ENCODE assay signal across 1 cellular context in genomic region chr1:79692519-79692918, GRCh38.
TF ChIP-seq lines count a peak whose summit lies in the region.

No MANE protein-coding gene starts in this region.

TF ChIP-seq in WTC11, 78 proteins besides CTCF, POLR2A, EP300 and RAD21 (continued from another document):
- TF ChIP-seq PRDM15 (CRISPR knock-in tag; IDR thresholded peaks at IDR 0.05) (no peak), EMX1 (CRISPR knock-in tag; IDR thresholded peaks at IDR 0.05) (no peak), RELA (CRISPR knock-in tag; IDR thresholded peaks at IDR 0.05; ENCODE audit: borderline replicate concordance) (no peak), SOX15 (CRISPR knock-in tag; IDR thresholded peaks at IDR 0.05) (no peak), IRF2 (CRISPR knock-in tag; IDR thresholded peaks at IDR 0.05; ENCODE audit: borderline replicate concordance, low read depth) (no peak), ZNF416 (CRISPR knock-in tag; IDR thresholded peaks at IDR 0.05) (no peak), TCF7 (CRISPR knock-in tag; IDR thresholded peaks at IDR 0.05; ENCODE audit: low read depth) (no peak), TP53 (CRISPR knock-in tag; IDR thresholded peaks at IDR 0.05) (no peak), ZNF532 (CRISPR knock-in tag; IDR thresholded peaks at IDR 0.05; ENCODE audit: borderline replicate concordance) (no peak), ETV6 (CRISPR knock-in tag; IDR thresholded peaks at IDR 0.05) (no peak)
